In genomic region chr22:19962246-19962908, GRCh38 we compare ENCODE assay signal across 1 cellular context.
A peak's percentile ranks its signal among the peaks of the same experiment; 100 is the strongest.
TF ChIP-seq lines count a peak whose summit lies in the region.

No MANE protein-coding gene starts in this region.

TF ChIP-seq in HepG2, 621 proteins besides CTCF, POLR2A, EP300 and RAD21 (continued from another document):
- TF ChIP-seq TSC22D2 (CRISPR knock-in tag; IDR thresholded peaks at IDR 0.05; ENCODE audit: borderline replicate concordance) (no peak), MEIS1 (CRISPR knock-in tag; IDR thresholded peaks at IDR 0.05; ENCODE audit: borderline replicate concordance) (no peak), CENPX (CRISPR knock-in tag; IDR thresholded peaks at IDR 0.05) (no peak), PHF21A (CRISPR knock-in tag; IDR thresholded peaks at IDR 0.05) (no peak), PHF8 (CRISPR knock-in tag; IDR thresholded peaks at IDR 0.05) (0 out of 2 replicates have a peak, but pooled peaks have one; percentile 17), KDM5B (CRISPR knock-in tag; IDR thresholded peaks at IDR 0.05; ENCODE audit: borderline replicate concordance) (no peak; the same call in 1 of the 2 replicates), ZNF10 (CRISPR knock-in tag; IDR thresholded peaks at IDR 0.05; ENCODE audit: borderline replicate concordance, low read depth) (no peak), HOXA7 (CRISPR knock-in tag; IDR thresholded peaks at IDR 0.05) (no peak), PHF5A (CRISPR knock-in tag; IDR thresholded peaks at IDR 0.05; ENCODE audit: low read depth, unreplicated experiment) (peak; percentile 11)
- TF ChIP-seq, protein P1, sequence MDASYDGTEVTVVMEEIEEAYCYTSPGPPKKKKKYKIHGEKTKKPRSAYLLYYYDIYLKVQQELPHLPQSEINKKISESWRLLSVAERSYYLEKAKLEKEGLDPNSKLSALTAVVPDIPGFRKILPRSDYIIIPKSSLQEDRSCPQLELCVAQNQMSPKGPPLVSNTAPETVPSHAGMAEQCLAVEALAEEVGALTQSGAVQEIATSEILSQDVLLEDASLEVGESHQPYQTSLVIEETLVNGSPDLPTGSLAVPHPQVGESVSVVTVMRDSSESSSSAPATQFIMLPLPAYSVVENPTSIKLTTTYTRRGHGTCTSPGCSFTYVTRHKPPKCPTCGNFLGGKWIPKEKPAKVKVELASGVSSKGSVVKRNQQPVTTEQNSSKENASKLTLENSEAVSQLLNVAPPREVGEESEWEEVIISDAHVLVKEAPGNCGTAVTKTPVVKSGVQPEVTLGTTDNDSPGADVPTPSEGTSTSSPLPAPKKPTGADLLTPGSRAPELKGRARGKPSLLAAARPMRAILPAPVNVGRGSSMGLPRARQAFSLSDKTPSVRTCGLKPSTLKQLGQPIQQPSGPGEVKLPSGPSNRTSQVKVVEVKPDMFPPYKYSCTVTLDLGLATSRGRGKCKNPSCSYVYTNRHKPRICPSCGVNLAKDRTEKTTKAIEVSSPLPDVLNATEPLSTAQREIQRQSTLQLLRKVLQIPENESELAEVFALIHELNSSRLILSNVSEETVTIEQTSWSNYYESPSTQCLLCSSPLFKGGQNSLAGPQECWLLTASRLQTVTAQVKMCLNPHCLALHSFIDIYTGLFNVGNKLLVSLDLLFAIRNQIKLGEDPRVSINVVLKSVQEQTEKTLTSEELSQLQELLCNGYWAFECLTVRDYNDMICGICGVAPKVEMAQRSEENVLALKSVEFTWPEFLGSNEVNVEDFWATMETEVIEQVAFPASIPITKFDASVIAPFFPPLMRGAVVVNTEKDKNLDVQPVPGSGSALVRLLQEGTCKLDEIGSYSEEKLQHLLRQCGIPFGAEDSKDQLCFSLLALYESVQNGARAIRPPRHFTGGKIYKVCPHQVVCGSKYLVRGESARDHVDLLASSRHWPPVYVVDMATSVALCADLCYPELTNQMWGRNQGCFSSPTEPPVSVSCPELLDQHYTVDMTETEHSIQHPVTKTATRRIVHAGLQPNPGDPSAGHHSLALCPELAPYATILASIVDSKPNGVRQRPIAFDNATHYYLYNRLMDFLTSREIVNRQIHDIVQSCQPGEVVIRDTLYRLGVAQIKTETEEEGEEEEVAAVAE (CRISPR knock-in tag; IDR thresholded peaks at IDR 0.05; ENCODE audit: borderline replicate concordance): 0 out of 2 replicates have a peak, but pooled peaks have one; percentile 8
TF ChIP-seq in HepG2: peak in this region for 103.
